ENCODE assay signal across 1 cellular context in genomic region chr16:85181739-85182129, GRCh38.
TF ChIP-seq lines count a peak whose summit lies in the region.

No MANE protein-coding gene starts in this region.

TF ChIP-seq in HepG2, 621 proteins besides CTCF, POLR2A, EP300 and RAD21 (continued from another document):
- TF ChIP-seq MTERF4 (CRISPR knock-in tag; IDR thresholded peaks at IDR 0.05) (no peak), DDIT3 (CRISPR knock-in tag; IDR thresholded peaks at IDR 0.05) (no peak), GTF3A (CRISPR knock-in tag; conservative IDR thresholded peaks at IDR 0.05) (no peak), THAP9 (CRISPR knock-in tag; IDR thresholded peaks at IDR 0.05; ENCODE audit: borderline replicate concordance) (no peak; the same call in 1 of the 2 replicates), ZNF674 (CRISPR knock-in tag; IDR thresholded peaks at IDR 0.05; ENCODE audit: low read depth) (no peak), KMT2B (CRISPR knock-in tag; IDR thresholded peaks at IDR 0.05) (no peak), UBTF (CRISPR knock-in tag; IDR thresholded peaks at IDR 0.05) (no peak; the same call in none of the 2 replicates)
- TF ChIP-seq, protein P1, sequence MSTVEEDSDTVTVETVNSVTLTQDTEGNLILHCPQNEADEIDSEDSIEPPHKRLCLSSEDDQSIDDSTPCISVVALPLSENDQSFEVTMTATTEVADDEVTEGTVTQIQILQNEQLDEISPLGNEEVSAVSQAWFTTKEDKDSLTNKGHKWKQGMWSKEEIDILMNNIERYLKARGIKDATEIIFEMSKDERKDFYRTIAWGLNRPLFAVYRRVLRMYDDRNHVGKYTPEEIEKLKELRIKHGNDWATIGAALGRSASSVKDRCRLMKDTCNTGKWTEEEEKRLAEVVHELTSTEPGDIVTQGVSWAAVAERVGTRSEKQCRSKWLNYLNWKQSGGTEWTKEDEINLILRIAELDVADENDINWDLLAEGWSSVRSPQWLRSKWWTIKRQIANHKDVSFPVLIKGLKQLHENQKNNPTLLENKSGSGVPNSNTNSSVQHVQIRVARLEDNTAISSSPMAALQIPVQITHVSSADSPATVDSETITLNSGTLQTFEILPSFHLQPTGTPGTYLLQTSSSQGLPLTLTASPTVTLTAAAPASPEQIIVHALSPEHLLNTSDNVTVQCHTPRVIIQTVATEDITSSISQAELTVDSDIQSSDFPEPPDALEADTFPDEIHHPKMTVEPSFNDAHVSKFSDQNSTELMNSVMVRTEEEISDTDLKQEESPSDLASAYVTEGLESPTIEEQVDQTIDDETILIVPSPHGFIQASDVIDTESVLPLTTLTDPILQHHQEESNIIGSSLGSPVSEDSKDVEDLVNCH (CRISPR knock-in tag; IDR thresholded peaks at IDR 0.05) = no peak
